Comparison of ENCODE assay signal across 13 cellular contexts in the genomic region with DNA sequence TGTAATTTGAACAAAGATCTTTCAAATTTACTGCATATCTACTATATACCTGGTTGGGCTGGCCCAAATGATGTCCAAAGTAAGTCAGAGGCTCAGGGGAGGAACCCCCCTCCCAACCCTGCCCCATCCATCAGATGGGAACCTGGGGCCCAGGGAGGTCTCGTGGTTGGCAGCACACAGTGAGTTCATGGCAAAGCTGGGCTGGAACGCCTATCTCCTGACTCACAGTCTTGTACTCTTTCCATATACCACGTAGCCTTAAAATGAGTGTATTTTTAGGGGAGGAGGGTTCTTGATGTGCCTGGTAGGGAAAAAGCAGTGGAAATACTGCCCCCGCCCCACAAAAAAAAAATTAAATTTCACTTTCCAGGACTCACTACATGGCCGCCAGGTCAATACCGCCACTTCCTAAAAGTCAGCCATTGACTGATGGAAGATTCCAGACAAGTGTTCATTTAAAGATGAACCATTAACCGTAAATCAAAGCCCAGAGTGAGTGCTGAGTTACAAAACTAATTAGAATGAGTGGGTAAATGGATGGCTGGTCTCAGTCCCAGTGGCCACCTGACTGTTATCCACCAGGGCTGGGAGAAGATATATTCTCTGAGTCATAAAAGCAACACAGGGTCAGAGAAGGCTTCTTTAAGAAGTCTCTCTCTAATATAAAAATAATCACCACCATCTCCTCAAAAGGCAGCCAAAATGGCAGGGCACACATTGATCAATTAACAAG.
A peak's percentile ranks its signal among the peaks of the same experiment; 100 is the strongest.
DNase-seq lines count a peak whose midpoint lies in the region; ATAC-seq and TF ChIP-seq lines count a peak whose summit lies in the region.
"Had no signal": no experiment of that assay in that cellular context is flagged by ENCODE, and none has a peak within 500 bp of the region (broad histone marks: within the 10 kb centered on the region; RNA-seq: fewer than 3 reads in every experiment).

No MANE protein-coding gene starts in this region.

- H3K27me3 ChIP-seq in BE2C = no peaks in the 10 kb centered on the region
- H3K27me3 ChIP-seq: BLaER1 treated with 17β-estradiol and CSF1 and Interleukin-3, amounts not matched to agents 10 nM and 100 nM had no signal

- H3K27me3 Mint-ChIP-seq in activated naive CD8-positive, alpha-beta T cell treated with anti-CD3 and anti-CD28 coated beads for 36 hours = no peaks in the 10 kb centered on the region

- no peaks in the 10 kb centered on the region for H3K36me3 Mint-ChIP-seq in activated naive CD8-positive, alpha-beta T cell treated with anti-CD3 and anti-CD28 coated beads for 36 hours
- H3K36me3 Mint-ChIP-seq: stimulated activated memory B cell treated with anti-CD40 and anti-IgM and Interleukin-4, amounts not matched to agents 10 μg/mL and 1 μg/mL and 100 μg/mL, for 72 hours had no signal

- TF ChIP-seq CTCF in epithelial cell of proximal tubule (conservative IDR thresholded peaks at IDR 0.05; ENCODE audit: low read depth, low read length) = no peak
- no peak for TF ChIP-seq CTCF in omental fat pad (IDR thresholded peaks at IDR 0.05)
- TF ChIP-seq CTCF in BE2C (IDR thresholded peaks at IDR 0.05; ENCODE audit: low read depth, low read length) = no peak

- no peaks in the 10 kb centered on the region for H3K9me3 Mint-ChIP-seq in activated naive CD8-positive, alpha-beta T cell treated with anti-CD3 and anti-CD28 coated beads for 36 hours
- H3K9me3 Mint-ChIP-seq: effector memory CD8-positive, alpha-beta T cell; stimulated activated memory B cell treated with anti-CD40 and anti-IgM and Interleukin-4, amounts not matched to agents 10 μg/mL and 1 μg/mL and 100 μg/mL, for 72 hours had no signal

- ATAC-seq in omental fat pad (ENCODE audit: low FRiP score) = peak; percentile 46
- ATAC-seq in GM18505 (IDR thresholded peaks at IDR 0.05; ENCODE audit: unreplicated experiment) = no peak
- no peak for ATAC-seq in HG03135 (IDR thresholded peaks at IDR 0.05; ENCODE audit: unreplicated experiment)
- ATAC-seq: effector memory CD8-positive, alpha-beta T cell; stimulated activated memory B cell treated with anti-CD40 and anti-IgM and Interleukin-4, amounts not matched to agents 10 μg/mL and 1 μg/mL and 100 μg/mL, for 72 hours had no signal

- H3K27ac Mint-ChIP-seq in activated naive CD8-positive, alpha-beta T cell treated with anti-CD3 and anti-CD28 coated beads for 36 hours = no peak overlapping the region
- H3K27ac Mint-ChIP-seq: effector memory CD8-positive, alpha-beta T cell; stimulated activated memory B cell treated with anti-CD40 and anti-IgM and Interleukin-4, amounts not matched to agents 10 μg/mL and 1 μg/mL and 100 μg/mL, for 72 hours had no signal

- H3K36me3 ChIP-seq in BE2C = no peaks in the 10 kb centered on the region
- H3K36me3 ChIP-seq: BLaER1 treated with 17β-estradiol and CSF1 and Interleukin-3, amounts not matched to agents 10 nM and 100 nM had no signal

- no peak for TF ChIP-seq POLR2A in GM18505 (IDR thresholded peaks at IDR 0.05; ENCODE audit: borderline replicate concordance, extremely low read depth, insufficient read depth, insufficient read length)

- H3K4me3 ChIP-seq in epithelial cell of proximal tubule (ENCODE audit: low read depth, low read length) (peak overlapping the region; percentile 14), BE2C (ENCODE audit: low read depth, low read length) (no peak overlapping the region)
- H3K4me3 ChIP-seq: BLaER1 treated with 17β-estradiol and CSF1 and Interleukin-3, amounts not matched to agents 10 nM and 100 nM had no signal

- H3K4me3 Mint-ChIP-seq in activated naive CD8-positive, alpha-beta T cell treated with anti-CD3 and anti-CD28 coated beads for 36 hours = no peak overlapping the region
- H3K4me3 Mint-ChIP-seq: effector memory CD8-positive, alpha-beta T cell; stimulated activated memory B cell treated with anti-CD40 and anti-IgM and Interleukin-4, amounts not matched to agents 10 μg/mL and 1 μg/mL and 100 μg/mL, for 72 hours had no signal

- peaks cover 3% of the 10 kb centered on the region for H3K4me1 Mint-ChIP-seq in activated naive CD8-positive, alpha-beta T cell treated with anti-CD3 and anti-CD28 coated beads for 36 hours
- H3K4me1 Mint-ChIP-seq: stimulated activated memory B cell treated with anti-CD40 and anti-IgM and Interleukin-4, amounts not matched to agents 10 μg/mL and 1 μg/mL and 100 μg/mL, for 72 hours had no signal

- no peaks in the 10 kb centered on the region for H3K4me1 ChIP-seq in BE2C

- DNase-seq in EL (peak; percentile 79), RKO (ENCODE audit: low spot score) (peak; percentile 18), epithelial cell of proximal tubule (ENCODE audit: low read depth) (peak; percentile 91), omental fat pad (ENCODE audit: low spot score) (no peak), BE2C (no peak)
- DNase-seq in activated naive CD8-positive, alpha-beta T cell treated with anti-CD3 and anti-CD28 coated beads for 36 hours = no peak
- DNase-seq: effector memory CD8-positive, alpha-beta T cell; NCI-H187 treated with DMSO at 0.1 percent for 48 hours; stimulated activated CD4-positive, alpha-beta T cell treated with anti-CD3 and anti-CD28 coated beads, Interleukin-2, amount 100 ng/mL, for 48 hours had no signal

- no peaks in the 10 kb centered on the region for H3K9me3 ChIP-seq in BE2C
- H3K9me3 ChIP-seq: BLaER1 treated with 17β-estradiol and CSF1 and Interleukin-3, amounts not matched to agents 10 nM and 100 nM had no signal

Comparison
In these comparisons a context has a peak if more than half of its experiments do, and no peak if none do; other contexts are left out.
1. DNase-seq: peak in EL (single experiment), RKO (single experiment) and epithelial cell of proximal tubule (single experiment); none in omental fat pad (single experiment), activated naive CD8-positive, alpha-beta T cell treated with anti-CD3 and anti-CD28 coated beads for 36 hours (single experiment) and BE2C (single experiment).